17 cellular contexts compared by ENCODE assay signal in genomic region chr9:117448066-117448465, GRCh38. TPM values are rescaled to one million over a fixed set of nuclear protein-coding genes. Genes with fewer than 3 reads are reported as not detected.
DNase-seq lines count a peak whose midpoint lies in the region; FAIRE-seq and TF ChIP-seq lines count a peak whose summit lies in the region.
"Had no signal": no experiment of that assay in that cellular context is flagged by ENCODE, and none has a peak within 500 bp of the region (broad histone marks: within the 10 kb centered on the region; RNA-seq: fewer than 3 reads in every experiment).

No MANE protein-coding gene starts in this region.

- no peak for TF ChIP-seq POLR2A in breast epithelium (IDR thresholded peaks at IDR 0.05)
- TF ChIP-seq POLR2A in thyroid gland (IDR thresholded peaks at IDR 0.05) = no peak

- H3K27me3 ChIP-seq in breast epithelium = no peaks in the 10 kb centered on the region
- peaks cover 11% of the 10 kb centered on the region for H3K27me3 ChIP-seq in hepatocyte
- H3K27me3 ChIP-seq in dorsolateral prefrontal cortex = no peaks in the 10 kb centered on the region
- H3K27me3 ChIP-seq in thyroid gland = no peaks in the 10 kb centered on the region
- H3K27me3 ChIP-seq: uterus had no signal

- intact Hi-C loops in breast epithelium (cut with DNase I; ENCODE audit: low total_unique reads) (no loop called here), dorsolateral prefrontal cortex (cut with DNase I) (no loop called here), thyroid gland (cut with DNase I) (no loop called here)

- H3K27ac ChIP-seq in breast epithelium = no peak overlapping the region
- H3K27ac ChIP-seq in hepatocyte = no peak overlapping the region
- H3K27ac ChIP-seq in dorsolateral prefrontal cortex = no peak overlapping the region
- no peak overlapping the region for H3K27ac ChIP-seq in thyroid gland
- H3K27ac ChIP-seq: RWPE1, uterus had no signal

- H4K20me1 ChIP-seq in hepatocyte (ENCODE audit: insufficient read depth, poor library complexity, severe bottlenecking) = no peaks in the 10 kb centered on the region

- H3K36me3 ChIP-seq in breast epithelium (no peaks in the 10 kb centered on the region), hepatocyte (replicated peaks; ENCODE audit: insufficient read depth, low read depth) (no peaks in the 10 kb centered on the region), thyroid gland (no peaks in the 10 kb centered on the region)
- H3K36me3 ChIP-seq: uterus had no signal

- no peaks in the 10 kb centered on the region for H3K9me3 ChIP-seq in breast epithelium
- H3K9me3 ChIP-seq in hepatocyte (ENCODE audit: low read depth) = no peaks in the 10 kb centered on the region
- no peaks in the 10 kb centered on the region for H3K9me3 ChIP-seq in thyroid gland
- H3K9me3 ChIP-seq: uterus had no signal

- H3K4me2 ChIP-seq in hepatocyte = no peak overlapping the region

- in situ Hi-C loops in T47D (cut with HindIII; ENCODE audit: low pct_unique_long_range_greater_than_20kb, low sequenced_read_pairs) = no loop called here

- H2AFZ ChIP-seq in hepatocyte = no peak overlapping the region

- no peak for FAIRE-seq in urothelium cell line (lab: Jason Lieb, UNC)
- FAIRE-seq: endometrium had no signal

- no peaks in the 10 kb centered on the region for H3K79me2 ChIP-seq in hepatocyte

- peak; percentile 16 to 65 for DNase-seq in T47D (ENCODE audit: low read depth in 1 of 2, low spot score in 1 of 2)
- DNase-seq in breast epithelium (ENCODE audit: low spot score in 2 of 2) = no peak
- peak; percentile 87 for DNase-seq in NCI-H69 (lab: John Stamatoyannopoulos, UW)
- no peak for DNase-seq in hepatocyte (ENCODE audit: low spot score)
- DNase-seq in urothelium cell line (ENCODE audit: low spot score) = peak; percentile 10
- no peak for DNase-seq in NCI-H2107 (lab: John Stamatoyannopoulos, UW)
- no peak for DNase-seq in dorsolateral prefrontal cortex
- no peak for DNase-seq in thyroid gland
- DNase-seq: activated naive CD4-positive, alpha-beta T cell; left cardiac atrium; naive B cell; NCI-H345; right cardiac atrium; stimulated activated CD4-positive, alpha-beta T cell treated with anti-CD3 and anti-CD28 coated beads, Interleukin-4, amount 100 ng/mL, for 1 hour; uterus had no signal

- H3K4me1 ChIP-seq in breast epithelium (no peaks in the 10 kb centered on the region), hepatocyte (ENCODE audit: insufficient read depth) (no peaks in the 10 kb centered on the region), thyroid gland (no peaks in the 10 kb centered on the region)
- H3K4me1 ChIP-seq: uterus had no signal

- TF ChIP-seq CTCF in breast epithelium (IDR thresholded peaks at IDR 0.05) = no peak
- peak; percentile 14 for TF ChIP-seq CTCF in hepatocyte (IDR thresholded peaks at IDR 0.05; ENCODE audit: poor library complexity)
- peak in 22 of 56 donors; percentile 11 to 41 (median 22) for TF ChIP-seq CTCF in dorsolateral prefrontal cortex (IDR thresholded peaks at IDR 0.05 in 54 of 56, conservative IDR thresholded peaks at IDR 0.05 in 2 of 56; ENCODE audit: low read depth in 1 of 56, partially characterized antibody in 56 of 56)
- TF ChIP-seq CTCF in thyroid gland (IDR thresholded peaks at IDR 0.05) = no peak

- 70% methylated on average over 3 of the region's 3 CpGs for WGBS in hepatocyte (ENCODE audit: low lambda C conversion rate, missing lambda C conversion rate)
- 58 to 61% methylated on average over 3 of the region's 3 CpGs for WGBS in thyroid gland, 2 donors

- H3K9me2 ChIP-seq in hepatocyte (replicated peaks; ENCODE audit: insufficient read depth) = no peaks in the 10 kb centered on the region

- no peak overlapping the region for H3K4me3 ChIP-seq in breast epithelium
- H3K4me3 ChIP-seq in hepatocyte = no peak overlapping the region
- no peak overlapping the region for H3K4me3 ChIP-seq in dorsolateral prefrontal cortex
- no peak overlapping the region for H3K4me3 ChIP-seq in thyroid gland (replicated peaks in 1 of 3)
- H3K4me3 ChIP-seq: uterus had no signal

RNA-seq across cellular contexts. Expression of gene ASTN2, which starts 33.2 kb away (rescaled TPM):
- total RNA-seq in breast epithelium = 10 to 100 TPM in 1 of 3 donors, 1 to 10 TPM in 2; 9.1 to 13.8 (median 9.8) TPM
- 8.4 and 11.2 TPM in 2 replicates for total RNA-seq in hepatocyte
- polyA plus RNA-seq in hepatocyte = 6.4 and 7.5 TPM in 2 replicates
- total RNA-seq in dorsolateral prefrontal cortex = 10 to 100 TPM; 33.6 to 67.1 (median 52.4) TPM
- 1 to 10 TPM in 3 of 4 donors, under 1 TPM in 1; 0.94 to 5.6 (median 3.7) TPM for total RNA-seq in thyroid gland

Comparison
In these comparisons a context has a peak if more than half of its experiments do, and no peak if none do; other contexts are left out.
1. DNase-seq: peak in T47D (2 of 2), NCI-H69 (single experiment) and urothelium cell line (single experiment); none in breast epithelium (0 of 2), hepatocyte (single experiment), NCI-H2107 (single experiment), dorsolateral prefrontal cortex (0 of 10) and thyroid gland (0 of 2).